17 cellular contexts compared by ENCODE assay signal in the genomic region with DNA sequence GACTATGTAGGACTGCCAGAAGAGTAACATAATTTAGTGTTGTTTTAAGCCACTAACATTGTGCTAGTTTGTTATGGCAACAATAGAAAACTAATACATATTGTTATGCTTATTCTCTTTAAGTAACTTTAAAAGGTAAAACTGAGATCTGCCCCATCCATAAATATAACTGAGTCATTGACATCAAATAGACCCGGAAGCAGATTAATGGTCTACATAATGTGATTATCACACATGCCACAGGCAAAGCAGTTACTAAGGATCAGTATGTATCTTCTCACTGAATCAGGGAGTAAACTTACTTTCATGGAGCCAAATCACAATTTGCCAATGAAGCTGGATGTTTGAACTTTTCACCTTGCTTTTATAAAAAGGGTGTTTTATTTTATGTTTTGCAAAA.
DNase-seq lines count a peak whose midpoint lies in the region; ATAC-seq and TF ChIP-seq lines count a peak whose summit lies in the region.
"Had no signal": no experiment of that assay in that cellular context is flagged by ENCODE, and none has a peak within 500 bp of the region (broad histone marks: within the 10 kb centered on the region; RNA-seq: fewer than 3 reads in every experiment).

No MANE protein-coding gene starts in this region.

- H3K4me2 ChIP-seq in GM23338 (0 out of 2 replicates have a peak overlapping the region, but pooled peaks have one; percentile 4), PC-3 (ENCODE audit: low read length) (no peak overlapping the region)

- H3K4me3 Mint-ChIP-seq in GM23338 (no peak overlapping the region), mesothelial cell of epicardium (no peak overlapping the region)

- H3K27me3 Mint-ChIP-seq in GM23338 (ENCODE audit: insufficient read depth, low read depth, poor library complexity) (peaks cover 5% of the 10 kb centered on the region), mesothelial cell of epicardium (ENCODE audit: low read depth) (no peaks in the 10 kb centered on the region)
- H3K27me3 Mint-ChIP-seq: CD4-positive, CD25-positive, alpha-beta regulatory T cell had no signal

- DNase-seq in GM23338 (ENCODE audit: low spot score): no peak
- peak; percentile 18 for DNase-seq in LoVo (ENCODE audit: low spot score)
- no peak for DNase-seq in PC-3
- no peak for DNase-seq in mesothelial cell of epicardium (ENCODE audit: low spot score in 2 of 2, unreplicated experiment in 2 of 2)
- DNase-seq in erythroblast (lab: John Stamatoyannopoulos, UW): no peak
- no peak for DNase-seq in tibial artery
- no peak for DNase-seq in hypothalamus (lab: John Stamatoyannopoulos, UW)
- DNase-seq: CD4-positive, CD25-positive, alpha-beta regulatory T cell; COR-L47; DMS 273 treated with DMSO at 0.1 percent for 48 hours; GOT3; Kasumi-1; NCI-H1092; NCI-H1436; NCI-H187 treated with DMSO at 0.1 percent for 48 hours; NK-92 treated with Interleukin-12 subunit alpha and Interleukin-12 subunit beta, amount 100 ng/mL, for 24 hours; SHP77 had no signal

- H3F3A ChIP-seq in GM23338 (replicated peaks; ENCODE audit: low read depth): no peaks in the 10 kb centered on the region
- H3F3A ChIP-seq in PC-3 (ENCODE audit: low read length, unreplicated experiment): no peaks in the 10 kb centered on the region

- TF ChIP-seq CTCF in GM23338 (conservative IDR thresholded peaks at IDR 0.05; ENCODE audit: low read depth in 2 of 2): no peak
- no peak for TF ChIP-seq CTCF in PC-3 (conservative IDR thresholded peaks at IDR 0.05; ENCODE audit: low read depth, low read length)
- no peak for TF ChIP-seq CTCF in mesothelial cell of epicardium (IDR thresholded peaks at IDR 0.05; ENCODE audit: unreplicated experiment)
- no peak for TF ChIP-seq CTCF in tibial artery (IDR thresholded peaks at IDR 0.05)

- H3K79me2 ChIP-seq in GM23338 (replicated peaks; ENCODE audit: insufficient read depth) (no peaks in the 10 kb centered on the region), PC-3 (ENCODE audit: low read length) (no peaks in the 10 kb centered on the region)

- ATAC-seq in GM23338 (no peak), PC-3 (no peak)

- CTCF ChIA-PET in PC-3 (lab: Charles Lee): no interaction called here

- H3K27me3 ChIP-seq in GM23338 (ENCODE audit: insufficient read depth) (no peaks in the 10 kb centered on the region), PC-3 (ENCODE audit: low read length) (no peaks in the 10 kb centered on the region), tibial artery (no peaks in the 10 kb centered on the region)

- no peak overlapping the region for H3K4me3 ChIP-seq in GM23338
- H3K4me3 ChIP-seq in PC-3 (ENCODE audit: low read length): no peak overlapping the region
- no peak overlapping the region for H3K4me3 ChIP-seq in tibial artery

- H3K9me3 ChIP-seq in PC-3 (ENCODE audit: low read length): no peaks in the 10 kb centered on the region
- H3K9me3 ChIP-seq in tibial artery: no peaks in the 10 kb centered on the region

- intact Hi-C loops in PC-3 (cut with micrococcal nuclease): no loop called here
- intact Hi-C loops in tibial artery (cut with DNase I; ENCODE audit: low total_unique reads): loop anchor here (5.0 kb wide), 1 partner anchor 258 kb away; no protein-coding TSS in a partner anchor

- no peak for TF ChIP-seq POLR2A in erythroblast (IDR thresholded peaks at IDR 0.05; ENCODE audit: low read length)

- POLR2A ChIA-PET in PC-3 (lab: Charles Lee; ENCODE audit: unreplicated experiment): interaction anchor here (1.0 kb wide), 1 partner anchor 146 kb away, joined by 5 read pairs; no protein-coding TSS in a partner anchor

- H3K36me3 ChIP-seq in GM23338 (ENCODE audit: insufficient read depth): no peaks in the 10 kb centered on the region
- no peaks in the 10 kb centered on the region for H3K36me3 ChIP-seq in PC-3 (ENCODE audit: low read depth, low read length)
- H3K36me3 ChIP-seq in tibial artery: no peaks in the 10 kb centered on the region

- H3K4me1 Mint-ChIP-seq in GM23338 (peaks cover 19% of the 10 kb centered on the region; the same call in 2 of the 3 replicates), mesothelial cell of epicardium (peaks cover 27% of the 10 kb centered on the region)
- H3K4me1 Mint-ChIP-seq: CD4-positive, CD25-positive, alpha-beta regulatory T cell had no signal

- H3K9me3 Mint-ChIP-seq in GM23338 (no peaks in the 10 kb centered on the region), mesothelial cell of epicardium (peaks cover 21% of the 10 kb centered on the region)
- H3K9me3 Mint-ChIP-seq: CD4-positive, CD25-positive, alpha-beta regulatory T cell had no signal

- H2AFZ ChIP-seq in GM23338 (no peak overlapping the region), PC-3 (ENCODE audit: low read length) (no peak overlapping the region)

- peak overlapping the region; percentile 66 for H3K27ac Mint-ChIP-seq in GM23338
- H3K27ac Mint-ChIP-seq in mesothelial cell of epicardium: peak overlapping the region; percentile 93
- H3K27ac Mint-ChIP-seq: CD4-positive, CD25-positive, alpha-beta regulatory T cell had no signal

- H3K9me2 ChIP-seq in GM23338 (ENCODE audit: insufficient read depth): no peaks in the 10 kb centered on the region
- no peaks in the 10 kb centered on the region for H3K9me2 ChIP-seq in PC-3 (replicated peaks; ENCODE audit: low read length)

- H3K27ac ChIP-seq in GM23338 (ENCODE audit: low read depth): no peak overlapping the region
- H3K27ac ChIP-seq in PC-3 (ENCODE audit: low read length): peak overlapping the region; percentile 100
- no peak overlapping the region for H3K27ac ChIP-seq in tibial artery

- H3K4me1 ChIP-seq in GM23338 (ENCODE audit: insufficient read depth): peaks cover 4% of the 10 kb centered on the region; the same call in 1 of the 2 replicates
- H3K4me1 ChIP-seq in PC-3 (ENCODE audit: insufficient read depth, low read length): peaks cover 29% of the 10 kb centered on the region
- H3K4me1 ChIP-seq in tibial artery: no peaks in the 10 kb centered on the region

- H4K20me1 ChIP-seq in GM23338 (replicated peaks; ENCODE audit: insufficient read depth): no peaks in the 10 kb centered on the region
- no peaks in the 10 kb centered on the region for H4K20me1 ChIP-seq in PC-3 (ENCODE audit: low read length)

- H3K36me3 Mint-ChIP-seq in GM23338 (ENCODE audit: low read depth) (no peaks in the 10 kb centered on the region), mesothelial cell of epicardium (peaks cover 14% of the 10 kb centered on the region)
- H3K36me3 Mint-ChIP-seq: CD4-positive, CD25-positive, alpha-beta regulatory T cell had no signal

- no TSS peak for BruUV-seq in PC-3 (replicated peaks; lab: Mats Ljungman, UMichigan)

- H3K9ac ChIP-seq in PC-3 (ENCODE audit: low read length): peak overlapping the region; percentile 48; the same call in 1 of the 2 replicates

TF ChIP-seq in GM23338, 12 proteins besides CTCF, POLR2A, EP300 and RAD21 (continues in another document):
- TF ChIP-seq ZNF114 (CRISPR knock-in tag; IDR thresholded peaks at IDR 0.05): no peak
- no peak; the same call in 1 of the 2 replicates for TF ChIP-seq NANOG (IDR thresholded peaks at IDR 0.05; ENCODE audit: borderline replicate concordance)
- no peak for TF ChIP-seq EZH2phosphoT487 (IDR thresholded peaks at IDR 0.05; ENCODE audit: unreplicated experiment)
